In the genomic region with DNA sequence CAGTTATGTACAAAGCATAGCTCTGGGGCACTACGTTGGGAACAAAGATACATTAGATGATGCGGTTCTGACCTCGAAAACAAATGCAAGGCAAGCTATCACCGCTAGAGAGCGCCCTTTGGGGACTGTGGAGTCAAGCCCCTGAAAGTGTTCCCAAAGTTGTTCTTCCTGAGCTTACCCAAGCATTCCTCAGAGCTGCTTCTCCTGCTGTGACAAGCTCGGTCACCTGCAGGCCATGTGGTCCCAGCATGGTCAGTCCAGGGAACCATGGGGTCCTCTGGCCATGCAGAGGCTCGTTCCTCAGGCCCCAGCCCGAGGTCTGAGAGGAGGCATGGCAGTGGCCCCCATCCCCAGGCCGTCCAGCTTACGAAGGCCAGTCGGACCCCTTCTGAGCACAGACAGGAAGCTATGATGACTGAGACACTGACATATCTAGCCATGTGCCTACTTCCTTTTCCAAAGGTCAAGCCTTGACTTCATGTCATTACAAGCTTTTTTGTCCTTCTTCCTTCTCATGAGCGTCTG, we compare ENCODE assay signal across 8 cellular contexts.
DNase-seq lines count a peak whose midpoint lies in the region; ATAC-seq, FAIRE-seq and TF ChIP-seq lines count a peak whose summit lies in the region.

No MANE protein-coding gene starts in this region.

- no peak for ATAC-seq in HG03571 (IDR thresholded peaks at IDR 0.05; ENCODE audit: unreplicated experiment)

- peaks cover 3% of the 10 kb centered on the region for H3K27me3 Mint-ChIP-seq in glutamatergic neuron (ENCODE audit: unreplicated experiment)

- peak; percentile 47 for TF ChIP-seq CTCF in glutamatergic neuron (IDR thresholded peaks at IDR 0.05; ENCODE audit: partially characterized antibody, unreplicated experiment)

- DNase-seq in activated gamma-delta T cell treated with Interleukin-2 at 50 U/mL for 16 hours (peak; percentile 39), activated gamma-delta T cell (lab: John Stamatoyannopoulos, UW) (no peak), activated T-cell treated with anti-CD3 and anti-CD28 coated beads for 1 hour (ENCODE audit: low read depth) (peak; percentile 36), glutamatergic neuron (peak; percentile 55), LoVo (ENCODE audit: low spot score) (no peak), RCC 7860 (ENCODE audit: low spot score) (no peak)
- peak; percentile 31 for DNase-seq in stimulated activated naive CD4-positive, alpha-beta T cell treated with Interleukin-2 at 50 U/mL for 16 hours (lab: John Stamatoyannopoulos, UW)

- H3K4me3 Mint-ChIP-seq in glutamatergic neuron (ENCODE audit: unreplicated experiment): no peak overlapping the region

- H3K9me3 Mint-ChIP-seq in glutamatergic neuron (ENCODE audit: unreplicated experiment): peaks cover 3% of the 10 kb centered on the region

- peaks cover 4% of the 10 kb centered on the region for H3K36me3 Mint-ChIP-seq in glutamatergic neuron (ENCODE audit: unreplicated experiment)

- peaks cover 11% of the 10 kb centered on the region for H3K4me1 Mint-ChIP-seq in glutamatergic neuron (ENCODE audit: low read depth, unreplicated experiment)

- H3K27ac Mint-ChIP-seq in glutamatergic neuron (ENCODE audit: unreplicated experiment): no peak overlapping the region

- FAIRE-seq in RCC 7860 (lab: Jason Lieb, UNC): no peak

Comparison
In these comparisons a context has a peak if more than half of its experiments do, and no peak if none do; other contexts are left out.
1. DNase-seq: peak in activated gamma-delta T cell treated with Interleukin-2 at 50 U/mL for 16 hours (single experiment), activated T-cell treated with anti-CD3 and anti-CD28 coated beads for 1 hour (single experiment), glutamatergic neuron (single experiment) and stimulated activated naive CD4-positive, alpha-beta T cell treated with Interleukin-2 at 50 U/mL for 16 hours (single experiment); none in activated gamma-delta T cell (single experiment), LoVo (single experiment) and RCC 7860 (single experiment).